8 cellular contexts compared by ENCODE assay signal in genomic region chr17:4412933-4413831, GRCh38. TPM values are rescaled to one million over a fixed set of nuclear protein-coding genes. Genes with fewer than 3 reads are reported as not detected.
A peak's percentile ranks its signal among the peaks of the same experiment; 100 is the strongest.
DNase-seq lines count a peak whose midpoint lies in the region; ATAC-seq, FAIRE-seq and TF ChIP-seq lines count a peak whose summit lies in the region.

No MANE protein-coding gene starts in this region.

- POLR2A ChIA-PET in A549 (lab: Yijun Ruan, JAX), result no interaction called here

- H3K4me2 ChIP-seq in A549 (peak overlapping the region; percentile 65), Loucy (ENCODE audit: low read depth, low read length, poor library complexity, severe bottlenecking) (peak overlapping the region; percentile 57), neural cell (ENCODE audit: low read length) (no peak overlapping the region)

- H3K9me3 ChIP-seq in A549 (no peaks in the 10 kb centered on the region), Loucy (ENCODE audit: insufficient read depth, low read depth, low read length) (no peaks in the 10 kb centered on the region), neural cell (ENCODE audit: low read length) (no peaks in the 10 kb centered on the region)

- TF ChIP-seq EP300 in A549 (IDR thresholded peaks at IDR 0.05) (no peak), neural cell (conservative IDR thresholded peaks at IDR 0.05; ENCODE audit: poor library complexity, severe bottlenecking) (no peak)

- H4K20me1 ChIP-seq in Loucy (ENCODE audit: insufficient read depth, low read length, poor library complexity, severe bottlenecking), result no peaks in the 10 kb centered on the region
- no peaks in the 10 kb centered on the region for H4K20me1 ChIP-seq in neural cell (ENCODE audit: insufficient read depth)

- TF ChIP-seq CTCF in A549 (IDR thresholded peaks at IDR 0.05) (peak; percentile 98), Loucy (conservative IDR thresholded peaks at IDR 0.05; ENCODE audit: low read length) (peak; percentile 88), fibroblast of mammary gland (conservative IDR thresholded peaks at IDR 0.05; ENCODE audit: control insufficient read depth, insufficient read depth, low read depth, low read length) (peak; percentile 90), neural cell (IDR thresholded peaks at IDR 0.05; ENCODE audit: poor library complexity, severe bottlenecking) (peak; percentile 91)

- CTCF ChIA-PET in A549 (lab: Yijun Ruan, JAX), result interaction anchor here (0.5 to 12.0 kb wide), 65 partner anchors 9 to 1621 kb away, joined by 3 to 157 read pairs (median 4); no protein-coding TSS in a partner anchor

- H3K9me2 ChIP-seq in Loucy (replicated peaks; ENCODE audit: low read depth, low read length), result no peaks in the 10 kb centered on the region
- H3K9me2 ChIP-seq in neural cell (ENCODE audit: insufficient read depth, low read length), result no peaks in the 10 kb centered on the region

- H2AFZ ChIP-seq in Loucy (ENCODE audit: low read length) (peak overlapping the region; percentile 72), neural cell (ENCODE audit: low read depth, low read length) (no peak overlapping the region)

- H3K4me3 Mint-ChIP-seq in activated T-cell treated with anti-CD3 and anti-CD28 coated beads, Interleukin-2, amount 50 U/mL, for 72 hours, result peak overlapping the region; percentile 69 to 77

- WGBS in A549 (ENCODE audit: missing lambda C conversion rate), result 31% methylated on average over 27 of the region's 27 CpGs

- TF ChIP-seq POLR2A in A549 (IDR thresholded peaks at IDR 0.05; ENCODE audit: low read length), result no peak

- H3K36me3 ChIP-seq in Loucy (ENCODE audit: insufficient read depth, low read length) (no peaks in the 10 kb centered on the region), neural cell (ENCODE audit: insufficient read depth, low read length) (no peaks in the 10 kb centered on the region)

- H3K4me1 ChIP-seq in A549, result no peaks in the 10 kb centered on the region
- no peaks in the 10 kb centered on the region for H3K4me1 ChIP-seq in Loucy (ENCODE audit: insufficient read depth, low read length, poor library complexity, severe bottlenecking)

- peak; percentile 97 for FAIRE-seq in A549 (lab: Jason Lieb, UNC)

- H3K9ac ChIP-seq in Loucy (ENCODE audit: low read depth, low read length, poor library complexity, severe bottlenecking) (no peak overlapping the region), neural cell (ENCODE audit: low read length) (no peak overlapping the region)

- H3K79me2 ChIP-seq in Loucy (ENCODE audit: insufficient read depth, low read length) (no peaks in the 10 kb centered on the region), neural cell (replicated peaks; ENCODE audit: insufficient read depth, low read length) (no peaks in the 10 kb centered on the region)

- DNase-seq in A549 (ENCODE audit: low read depth in 1 of 2, low spot score in 1 of 2) (peak; percentile 91 to 92), RPMI8226 (peak; percentile 89), fibroblast of mammary gland (ENCODE audit: low read depth) (peak; percentile 89)
- DNase-seq in activated T-cell treated with anti-CD3 and anti-CD28 coated beads, Interleukin-2, amount 50 U/mL, for 72 hours, result peak; percentile 92 to 95
- DNase-seq in stimulated activated naive CD4-positive, alpha-beta T cell (lab: John Stamatoyannopoulos, UW), result peak; percentile 56 to 88 (median 84)

- peaks cover 5% of the 10 kb centered on the region for H3K4me1 Mint-ChIP-seq in activated T-cell treated with anti-CD3 and anti-CD28 coated beads, Interleukin-2, amount 50 U/mL, for 72 hours (ENCODE audit: low read depth)

- ATAC-seq in A549, result peak; percentile 99 to 100
- peak; percentile 62 for ATAC-seq in GM19035 (IDR thresholded peaks at IDR 0.05; ENCODE audit: unreplicated experiment)
- peak; percentile 99 for ATAC-seq in activated T-cell treated with anti-CD3 and anti-CD28 coated beads, Interleukin-2, amount 50 U/mL, for 72 hours (replicated peaks in 1 of 2)

- no peaks in the 10 kb centered on the region for H3K27me3 ChIP-seq in Loucy (ENCODE audit: insufficient read depth, low read length, poor library complexity, severe bottlenecking)
- H3K27me3 ChIP-seq in neural cell (ENCODE audit: insufficient read depth, low read depth, low read length), result no peaks in the 10 kb centered on the region

- H3K36me3 Mint-ChIP-seq in activated T-cell treated with anti-CD3 and anti-CD28 coated beads, Interleukin-2, amount 50 U/mL, for 72 hours (ENCODE audit: insufficient read depth in 2 of 2), result no peaks in the 10 kb centered on the region

- H3K27ac ChIP-seq in A549 (no peak overlapping the region), neural cell (ENCODE audit: low read length) (no peak overlapping the region)

- H3K4me3 ChIP-seq in A549 (no peak overlapping the region), Loucy (ENCODE audit: low read length, poor library complexity, severe bottlenecking) (peak overlapping the region; percentile 17), fibroblast of mammary gland (ENCODE audit: control insufficient read depth, low read depth, low read length) (no peak overlapping the region), neural cell (ENCODE audit: low read length) (no peak overlapping the region)

- peak; percentile 99 to 100 for TF ChIP-seq RAD21 in A549 (conservative IDR thresholded peaks at IDR 0.05 in 1 of 2, IDR thresholded peaks at IDR 0.05 in 1 of 2)
- TF ChIP-seq RAD21 in neural cell (conservative IDR thresholded peaks at IDR 0.05), result peak; percentile 94

- H3K27ac Mint-ChIP-seq in activated T-cell treated with anti-CD3 and anti-CD28 coated beads, Interleukin-2, amount 50 U/mL, for 72 hours, result peak overlapping the region; percentile 63

- H3K27me3 Mint-ChIP-seq in activated T-cell treated with anti-CD3 and anti-CD28 coated beads, Interleukin-2, amount 50 U/mL, for 72 hours (ENCODE audit: low read depth), result no peaks in the 10 kb centered on the region

- no peaks in the 10 kb centered on the region for H3K9me3 Mint-ChIP-seq in activated T-cell treated with anti-CD3 and anti-CD28 coated beads, Interleukin-2, amount 50 U/mL, for 72 hours

- H3F3A ChIP-seq in Loucy (ENCODE audit: low read depth) (no peaks in the 10 kb centered on the region; the same call in 1 of the 2 replicates), neural cell (ENCODE audit: insufficient read depth, low read length, poor library complexity, severe bottlenecking) (no peaks in the 10 kb centered on the region)

TF ChIP-seq in A549, 52 proteins besides CTCF, POLR2A, EP300 and RAD21 (continues in another document):
- TF ChIP-seq HOXB13 (CRISPR knock-in tag; IDR thresholded peaks at IDR 0.05; ENCODE audit: low read depth) (no peak), NFE2L2 (conservative IDR thresholded peaks at IDR 0.05; ENCODE audit: low read length) (no peak), POLR2AphosphoS2 (conservative IDR thresholded peaks at IDR 0.05; ENCODE audit: low read length) (no peak), ELK1 (IDR thresholded peaks at IDR 0.05; ENCODE audit: low read depth, low read length) (no peak), SMC3 (IDR thresholded peaks at IDR 0.05) (peak; percentile 97), EHF (CRISPR knock-in tag; IDR thresholded peaks at IDR 0.05) (no peak), HDAC2 (IDR thresholded peaks at IDR 0.05) (0 out of 2 replicates have a peak, but pooled peaks have one; percentile 35)

TF ChIP-seq in neural cell, 6 proteins besides CTCF, POLR2A, EP300 and RAD21:
- TF ChIP-seq REST (IDR thresholded peaks at IDR 0.05; ENCODE audit: borderline replicate concordance) (no peak), SMC3 (conservative IDR thresholded peaks at IDR 0.05; ENCODE audit: poor library complexity) (peak; percentile 92), TAF1 (IDR thresholded peaks at IDR 0.05; ENCODE audit: low read depth) (no peak)

RNA-seq across cellular contexts. Expression of gene SPNS3, which starts 20.6 kb away (rescaled TPM):
- polyA plus RNA-seq in A549 (2011; rRNA removed) (not detected in 2 replicates), A549 (2017; fragmentation: RNase III; extraction: RNeasy Plus Mini Kit Qiagen cat#74134 plus additional on column Dnase treatment) (not detected in 3 replicates), neural cell (not detected in 2 replicates)
- 0.03 TPM in 1 of 2 replicates, not detected in the other for polyA plus RNA-seq in A549 (2012; cell fraction: cytosol; rRNA removed)
- 0.02 TPM in 1 of 2 replicates, not detected in the other for polyA plus RNA-seq in A549 (2012; cell fraction: nucleus; rRNA removed)
- not detected in 2 replicates for polyA minus RNA-seq in A549 (2011; rRNA and poly(A)+ RNA removed)
- 10 to 100 TPM; 42.1 to 44.9 TPM for total RNA-seq in activated T-cell treated with anti-CD3 and anti-CD28 coated beads, Interleukin-2, amount 50 U/mL, for 72 hours
- not detected in 2 replicates for polyA minus RNA-seq in neural cell

RNA-seq across cellular contexts. Expression of gene UBE2G1, which starts 46.7 kb away (rescaled TPM):
- polyA plus RNA-seq in A549 (2011; rRNA removed) (100 and 117 TPM in 2 replicates), A549 (2017; fragmentation: RNase III; extraction: RNeasy Plus Mini Kit Qiagen cat#74134 plus additional on column Dnase treatment) (76.3 to 86.2 TPM (median 78.5 TPM) in 3 replicates), neural cell (65.8 and 67.4 TPM in 2 replicates)
- polyA plus RNA-seq in A549 (2012; cell fraction: cytosol; rRNA removed), result 38.3 and 54.8 TPM in 2 replicates
- polyA plus RNA-seq in A549 (2012; cell fraction: nucleus; rRNA removed), result 25.3 and 26.8 TPM in 2 replicates
- 47.7 and 50.8 TPM in 2 replicates for polyA minus RNA-seq in A549 (2011; rRNA and poly(A)+ RNA removed)
- total RNA-seq in activated T-cell treated with anti-CD3 and anti-CD28 coated beads, Interleukin-2, amount 50 U/mL, for 72 hours, result 10 to 100 TPM; 64.2 to 64.3 TPM
- polyA minus RNA-seq in neural cell, result 79.8 and 80.6 TPM in 2 replicates
